ENCODE assay signal across 8 cellular contexts in the genomic region with DNA sequence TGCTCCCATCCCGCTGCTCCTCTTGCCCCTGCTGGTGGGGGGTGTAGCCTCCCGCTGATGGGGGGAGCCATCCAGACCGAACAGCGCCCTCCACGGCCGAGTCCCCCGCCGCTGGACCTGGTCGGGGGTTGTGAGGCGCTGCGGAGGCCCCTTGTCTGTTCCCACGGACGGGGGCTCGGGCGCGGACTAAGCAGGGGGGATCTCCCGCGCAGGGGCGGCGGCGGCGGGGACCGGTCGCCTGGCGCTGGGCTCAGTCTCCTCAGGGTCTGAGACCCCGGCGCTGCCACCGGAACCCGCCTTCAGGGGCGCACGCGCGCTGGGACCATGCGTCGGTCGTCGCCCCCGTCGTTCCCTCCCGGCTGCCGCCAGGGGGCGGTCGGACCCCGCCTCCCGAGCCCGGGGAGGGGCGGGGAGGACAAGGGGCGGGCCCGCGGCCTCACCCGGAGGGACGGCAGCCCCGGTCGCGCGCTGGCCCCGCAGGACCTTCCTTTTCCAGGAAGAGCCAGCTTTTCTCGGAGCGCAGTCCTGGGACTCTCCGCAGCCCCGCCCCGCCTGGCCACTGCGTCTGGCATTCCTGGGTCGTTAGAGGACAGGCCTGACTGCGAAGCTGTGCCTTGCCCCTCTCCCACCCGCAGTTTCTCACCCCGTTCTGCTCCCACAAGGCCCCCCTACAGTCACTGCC.
DNase-seq lines count a peak whose midpoint lies in the region; ATAC-seq and TF ChIP-seq lines count a peak whose summit lies in the region.

No MANE protein-coding gene starts in this region.

- H3K4me1 ChIP-seq in HUES6 (ENCODE audit: control insufficient read depth, insufficient read depth, low read length), result peaks cover 10% of the 10 kb centered on the region
- no peaks in the 10 kb centered on the region for H3K4me1 ChIP-seq in RWPE2 (ENCODE audit: insufficient read depth, poor library complexity, severe bottlenecking)
- H3K4me1 ChIP-seq in neutrophil (ENCODE audit: control insufficient read depth in 1 of 2, insufficient read depth in 1 of 2, low read depth in 1 of 2, low read length in 1 of 2), result peaks cover 84 to 94% of the 10 kb centered on the region in 2 experiments

- H3K36me3 ChIP-seq in HUES6 (ENCODE audit: control insufficient read depth, insufficient read depth, low read length) (peaks cover 10% of the 10 kb centered on the region), RWPE2 (ENCODE audit: low read depth) (no peaks in the 10 kb centered on the region), neutrophil (peaks cover 61% of the 10 kb centered on the region)

- DNase-seq in DMS 273 (lab: John Stamatoyannopoulos, UW; ENCODE audit: unreplicated experiment) (peak; percentile 95), RWPE2 (ENCODE audit: low spot score) (no peak), foreskin melanocyte (peak; percentile 73), substantia nigra (lab: John Stamatoyannopoulos, UW) (peak in 47 of 49 donors; percentile 16 to 88 (median 65))
- DNase-seq in activated gamma-delta T cell treated with anti-CD3 and anti-CD28 coated beads, Interleukin-2, amount 50 U/mL, for 16 hours (ENCODE audit: low read depth), result peak; percentile 83

- H3K27me3 ChIP-seq in HUES6 (ENCODE audit: control insufficient read depth, insufficient read depth, low read length), result peaks cover 8% of the 10 kb centered on the region
- H3K27me3 ChIP-seq in RWPE2 (ENCODE audit: insufficient read depth, poor library complexity, severe bottlenecking), result no peaks in the 10 kb centered on the region
- no peaks in the 10 kb centered on the region for H3K27me3 ChIP-seq in neutrophil

- H3K9me3 ChIP-seq in HUES6 (ENCODE audit: control insufficient read depth, insufficient read depth, low read depth, low read length) (no peaks in the 10 kb centered on the region), RWPE2 (ENCODE audit: severe bottlenecking) (no peaks in the 10 kb centered on the region), neutrophil (no peaks in the 10 kb centered on the region)

- ATAC-seq in GM21381 (IDR thresholded peaks at IDR 0.05; ENCODE audit: unreplicated experiment), result peak; percentile 78
- ATAC-seq in RWPE2 (ENCODE audit: low read depth), result peak; percentile 87

- TF ChIP-seq CTCF in RWPE2 (IDR thresholded peaks at IDR 0.05; ENCODE audit: poor library complexity, severe bottlenecking) (peak; percentile 98), neutrophil (IDR thresholded peaks at IDR 0.05) (peak; percentile 97)

- H3K4me3 ChIP-seq in HUES6 (ENCODE audit: low read depth, low read length) (peak overlapping the region; percentile 92), RWPE2 (ENCODE audit: severe bottlenecking) (peak overlapping the region; percentile 98), neutrophil (ENCODE audit: low read depth in 1 of 2, low read length in 1 of 2) (peak overlapping the region; percentile 98 to 99)

- H3K27ac ChIP-seq in HUES6 (ENCODE audit: low read depth, low read length) (peak overlapping the region; percentile 68; the same call in 1 of the 2 replicates), RWPE2 (ENCODE audit: poor library complexity, severe bottlenecking) (peak overlapping the region; percentile 35), neutrophil (peak overlapping the region; percentile 94), substantia nigra (ENCODE audit: low read depth, low read length, poor library complexity, severe bottlenecking) (peak overlapping the region; percentile 67)

- peak overlapping the region; percentile 80 for H3K9ac ChIP-seq in HUES6 (ENCODE audit: low read length)

Comparison
In these comparisons a context has a peak if more than half of its experiments do, and no peak if none do; other contexts are left out.
1. H3K27ac ChIP-seq: peak in every context shown above with its lines; median percentile 94 in neutrophil; 68 in HUES6; 67 in substantia nigra; 35 in RWPE2.